In genomic region chr16:16267708-16268107, GRCh38 we compare ENCODE assay signal across 1 cellular context. TPM values are rescaled to one million over a fixed set of nuclear protein-coding genes. Genes with fewer than 3 reads are reported as not detected.
"Had no signal": no experiment of that assay in that cellular context is flagged by ENCODE, and none has a peak within 500 bp of the region (broad histone marks: within the 10 kb centered on the region; RNA-seq: fewer than 3 reads in every experiment).

No MANE protein-coding gene starts in this region.

RNA-seq across cellular contexts. Expression of gene ABCC6, which starts 44.4 kb away (rescaled TPM):
- total RNA-seq: GM23248 had no signal
